Comparison of ENCODE assay signal across 9 cellular contexts in genomic region chr13:77904031-77904430, GRCh38. TPM values are rescaled to one million over a fixed set of nuclear protein-coding genes. Genes with fewer than 3 reads are reported as not detected.
"Had no signal": no experiment of that assay in that cellular context is flagged by ENCODE, and none has a peak within 500 bp of the region (broad histone marks: within the 10 kb centered on the region; RNA-seq: fewer than 3 reads in every experiment).

No MANE protein-coding gene starts in this region.

- H3K9ac ChIP-seq: GM23248 had no signal

- H3K4me3 Mint-ChIP-seq: GM23338, H9, HFFc6 had no signal

- H2AFZ ChIP-seq: GM23248, GM23338 had no signal

- ATAC-seq: GM23338, HCT116 had no signal

- H3K27ac ChIP-seq: GM23248 had no signal

- H3K4me1 Mint-ChIP-seq: H9 had no signal

- H3K4me1 ChIP-seq: HAP-1 had no signal

- H3K27ac Mint-ChIP-seq: GM23338, H9, HFFc6 had no signal

- H3K36me3 ChIP-seq: HAP-1 had no signal

- H3K4me2 ChIP-seq: GM23338 had no signal

- H3K4me3 ChIP-seq: GM23248, GM23338, HAP-1 had no signal

- DNase-seq: GM23248, GOT3, H7, H9, HCEC 1CT, HFFc6 had no signal

- H3K9me3 ChIP-seq: HAP-1 had no signal

RNA-seq across cellular contexts. Expression of gene EDNRB, which starts 14.6 kb away (rescaled TPM):
- total RNA-seq: HFFc6 had no signal
